ENCODE assay signal across 8 cellular contexts in genomic region chr2:37377187-37377532, GRCh38. TPM values are rescaled to one million over a fixed set of nuclear protein-coding genes. Genes with fewer than 3 reads are reported as not detected.
A peak's percentile ranks its signal among the peaks of the same experiment; 100 is the strongest.
DNase-seq lines count a peak whose midpoint lies in the region; ATAC-seq, FAIRE-seq and TF ChIP-seq lines count a peak whose summit lies in the region.

No MANE protein-coding gene starts in this region.

- H4K5ac ChIP-seq in mesendoderm (ENCODE audit: low read length) = no peak overlapping the region

- no peak overlapping the region for H3K4ac ChIP-seq in mesendoderm (ENCODE audit: low read depth, low read length)

- FAIRE-seq in RCC 7860 (lab: Jason Lieb, UNC) = peak; percentile 66

- no peak overlapping the region for H3K18ac ChIP-seq in mesendoderm (ENCODE audit: low read length)

- H3K23ac ChIP-seq in mesendoderm (ENCODE audit: low read length) = no peak overlapping the region

- H2AK5ac ChIP-seq in mesendoderm (ENCODE audit: low read length) = no peak overlapping the region

- no peak overlapping the region for H2BK120ac ChIP-seq in mesendoderm (ENCODE audit: low read depth, low read length)

- H2BK5ac ChIP-seq in mesendoderm (ENCODE audit: low read length) = no peak overlapping the region

- H3K4me3 ChIP-seq in mesendoderm (ENCODE audit: low read length) = no peak overlapping the region
- H3K4me3 ChIP-seq in colonic mucosa = no peak overlapping the region

- H3K79me2 ChIP-seq in mesendoderm (ENCODE audit: control insufficient read depth, insufficient read depth, low read length) = no peaks in the 10 kb centered on the region

- no peak overlapping the region for H3K27ac ChIP-seq in mesendoderm (ENCODE audit: low read depth, low read length)
- H3K27ac ChIP-seq in colonic mucosa = no peak overlapping the region

- H3K9me3 ChIP-seq in colonic mucosa = no peaks in the 10 kb centered on the region

- H3K27me3 ChIP-seq in mesendoderm (ENCODE audit: insufficient read depth, low read length, poor library complexity) (no peaks in the 10 kb centered on the region), colonic mucosa (no peaks in the 10 kb centered on the region)

- intact Hi-C loops in colonic mucosa (cut with DNase I) = no loop called here

- no peak overlapping the region for H3K56ac ChIP-seq in mesendoderm (ENCODE audit: low read length)

- ATAC-seq in GM21717 (IDR thresholded peaks at IDR 0.05; ENCODE audit: unreplicated experiment) (peak; percentile 69), GM19467 (IDR thresholded peaks at IDR 0.05; ENCODE audit: unreplicated experiment) (no peak), HG03139 (IDR thresholded peaks at IDR 0.05; ENCODE audit: unreplicated experiment) (no peak), left lobe of liver (no peak)

- no peak overlapping the region for H3K4me2 ChIP-seq in mesendoderm (ENCODE audit: low read length)

- no peak overlapping the region for H4K8ac ChIP-seq in mesendoderm (ENCODE audit: low read depth, low read length)

- TF ChIP-seq CTCF in colonic mucosa (IDR thresholded peaks at IDR 0.05) = no peak

- DNase-seq in EH (ENCODE audit: low read depth) = peak; percentile 73
- peak; percentile 45 for DNase-seq in RCC 7860 (ENCODE audit: low spot score)
- DNase-seq in mesendoderm = no peak
- no peak for DNase-seq in colonic mucosa
- DNase-seq in left lobe of liver (ENCODE audit: low spot score) = no peak

- no peaks in the 10 kb centered on the region for H3K36me3 ChIP-seq in mesendoderm (ENCODE audit: control insufficient read depth, insufficient read depth, low read length)
- H3K36me3 ChIP-seq in colonic mucosa = no peaks in the 10 kb centered on the region

- H3K9ac ChIP-seq in mesendoderm (ENCODE audit: low read length) = no peak overlapping the region
- no peak overlapping the region for H3K9ac ChIP-seq in colonic mucosa (ENCODE audit: low read depth in 2 of 2, low read length in 2 of 2)

- peak overlapping the region; percentile 27 for H2BK15ac ChIP-seq in mesendoderm (replicated peaks; ENCODE audit: low read depth)

- H3K79me1 ChIP-seq in mesendoderm (ENCODE audit: low read length) = no peaks in the 10 kb centered on the region

- H3K4me1 ChIP-seq in mesendoderm (ENCODE audit: control insufficient read depth, low read depth, low read length) = peaks cover 9% of the 10 kb centered on the region
- no peaks in the 10 kb centered on the region for H3K4me1 ChIP-seq in colonic mucosa

- no CpG with 5 or more reads among the region's 3 CpGs for WGBS in mesendoderm (ENCODE audit: extremely low coverage, insufficient coverage, low lambda C conversion rate)

RNA-seq across cellular contexts. Expression of gene QPCT, which starts 32.7 kb away (rescaled TPM):
- 26.1 TPM for polyA plus RNA-seq in mesendoderm (2013, experiment 1 of 2)
- 24.8 TPM for polyA plus RNA-seq in mesendoderm (2013, experiment 2 of 2)
- 10 to 100 TPM in 1 of 2 donors, 1 to 10 TPM in 1; 5.3 to 10.7 TPM for total RNA-seq in colonic mucosa
- 0.65 TPM for total RNA-seq in left lobe of liver

RNA-seq across cellular contexts. Expression of gene PRKD3, which starts 52.5 kb away (rescaled TPM):
- polyA plus RNA-seq in mesendoderm (2013, experiment 1 of 2) = 49.2 TPM
- 47.9 TPM for polyA plus RNA-seq in mesendoderm (2013, experiment 2 of 2)
- total RNA-seq in colonic mucosa (10 to 100 TPM; 21.1 to 28.7 TPM), left lobe of liver (13.1 TPM)

Comparison
In these comparisons a context has a peak if more than half of its experiments do, and no peak if none do; other contexts are left out.
1. DNase-seq: peak in EH (single experiment) and RCC 7860 (single experiment); none in mesendoderm (single experiment), colonic mucosa (single experiment) and left lobe of liver (single experiment).